Comparison of ENCODE assay signal across 1 cellular context in the genomic region with DNA sequence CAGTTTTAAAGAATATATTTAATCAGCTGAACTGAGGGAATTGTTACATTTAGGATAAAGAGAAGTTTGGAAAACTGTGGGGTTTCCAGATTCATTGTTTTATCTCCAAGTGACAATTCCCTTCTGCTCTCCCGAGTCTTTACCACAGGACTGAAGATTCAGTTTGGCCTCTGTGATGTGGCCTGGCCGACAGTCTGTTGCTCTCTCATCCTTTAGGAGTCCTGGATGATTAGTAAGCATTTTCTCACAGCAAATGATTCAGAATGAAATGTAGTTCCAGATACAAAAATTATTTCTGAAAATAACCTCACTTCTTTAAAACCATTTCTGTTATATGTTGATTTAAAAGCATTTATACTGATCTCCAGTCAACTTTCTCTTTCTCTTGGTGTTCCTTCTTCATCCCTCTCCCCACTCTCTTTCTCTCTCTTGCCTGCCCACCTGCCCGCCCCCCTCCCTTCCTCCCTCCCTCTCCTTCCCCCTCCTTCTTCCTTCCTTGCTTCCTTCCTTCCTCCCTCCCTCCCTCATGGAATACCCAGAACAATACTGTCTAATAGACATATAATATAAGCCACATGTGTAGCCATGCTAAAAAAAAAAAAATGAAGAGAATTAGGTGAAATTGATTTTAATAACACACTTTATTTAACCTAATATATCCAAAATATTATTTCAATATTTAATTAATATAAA.
TF ChIP-seq lines count a peak whose summit lies in the region.

No MANE protein-coding gene starts in this region.

TF ChIP-seq in K562, 482 proteins besides CTCF, POLR2A, EP300 and RAD21 (continued from another document):
- TF ChIP-seq ZNF766 (CRISPR knock-in tag; conservative IDR thresholded peaks at IDR 0.05): no peak
- peak; percentile 29 for TF ChIP-seq C11orf30 (IDR thresholded peaks at IDR 0.05; ENCODE audit: low read depth)
- no peak for TF ChIP-seq CBX8 (IDR thresholded peaks at IDR 0.05; ENCODE audit: borderline replicate concordance, extremely low read depth, low read depth, low read length, poor library complexity, severe bottlenecking)
- no peak for TF ChIP-seq RBM15 (IDR thresholded peaks at IDR 0.05; ENCODE audit: insufficient read depth, low read length)
- TF ChIP-seq ZC3H8 (IDR thresholded peaks at IDR 0.05): no peak
- TF ChIP-seq FOXJ2 (tag; IDR thresholded peaks at IDR 0.05): no peak
